In the genomic region with DNA sequence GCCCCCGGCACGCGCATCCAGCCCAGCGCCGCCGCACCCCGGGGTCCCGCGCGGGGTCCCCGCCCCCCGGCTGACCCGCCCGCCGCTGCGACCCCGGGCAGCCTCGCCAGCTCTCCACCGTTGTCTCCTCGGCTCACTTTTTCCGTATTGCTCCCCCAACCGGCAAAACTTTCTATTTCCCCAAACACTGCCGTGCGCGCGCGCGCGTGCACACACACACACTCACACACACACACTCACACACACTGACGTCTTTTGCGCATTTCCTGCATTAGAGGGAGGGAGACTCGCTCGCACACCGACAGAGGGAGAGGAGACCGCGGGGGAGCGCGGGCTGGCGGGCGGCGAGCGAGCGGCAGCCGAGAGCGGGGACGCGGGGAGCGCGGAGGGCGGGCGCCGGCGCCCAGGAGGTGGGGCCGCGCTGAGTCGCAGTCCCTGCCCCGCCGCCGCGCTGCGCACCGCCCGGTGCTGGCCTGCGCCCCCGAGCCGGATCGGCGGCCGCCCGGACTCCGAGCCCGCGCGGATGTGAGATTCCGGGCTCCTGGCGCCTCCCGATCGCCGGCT, we compare ENCODE assay signal across 1 cellular context.
TF ChIP-seq lines count a peak whose summit lies in the region.

No MANE protein-coding gene starts in this region.

TF ChIP-seq in HepG2, 621 proteins besides CTCF, POLR2A, EP300 and RAD21 (continued from another document and continues in another):
- TF ChIP-seq, protein P1, sequence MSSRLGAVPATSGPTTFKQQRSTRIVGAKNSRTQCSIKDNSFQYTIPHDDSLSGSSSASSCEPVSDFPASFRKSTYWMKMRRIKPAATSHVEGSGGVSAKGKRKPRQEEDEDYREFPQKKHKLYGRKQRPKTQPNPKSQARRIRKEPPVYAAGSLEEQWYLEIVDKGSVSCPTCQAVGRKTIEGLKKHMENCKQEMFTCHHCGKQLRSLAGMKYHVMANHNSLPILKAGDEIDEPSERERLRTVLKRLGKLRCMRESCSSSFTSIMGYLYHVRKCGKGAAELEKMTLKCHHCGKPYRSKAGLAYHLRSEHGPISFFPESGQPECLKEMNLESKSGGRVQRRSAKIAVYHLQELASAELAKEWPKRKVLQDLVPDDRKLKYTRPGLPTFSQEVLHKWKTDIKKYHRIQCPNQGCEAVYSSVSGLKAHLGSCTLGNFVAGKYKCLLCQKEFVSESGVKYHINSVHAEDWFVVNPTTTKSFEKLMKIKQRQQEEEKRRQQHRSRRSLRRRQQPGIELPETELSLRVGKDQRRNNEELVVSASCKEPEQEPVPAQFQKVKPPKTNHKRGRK (CRISPR knock-in tag; IDR thresholded peaks at IDR 0.05), result no peak
- TF ChIP-seq, protein P2, sequence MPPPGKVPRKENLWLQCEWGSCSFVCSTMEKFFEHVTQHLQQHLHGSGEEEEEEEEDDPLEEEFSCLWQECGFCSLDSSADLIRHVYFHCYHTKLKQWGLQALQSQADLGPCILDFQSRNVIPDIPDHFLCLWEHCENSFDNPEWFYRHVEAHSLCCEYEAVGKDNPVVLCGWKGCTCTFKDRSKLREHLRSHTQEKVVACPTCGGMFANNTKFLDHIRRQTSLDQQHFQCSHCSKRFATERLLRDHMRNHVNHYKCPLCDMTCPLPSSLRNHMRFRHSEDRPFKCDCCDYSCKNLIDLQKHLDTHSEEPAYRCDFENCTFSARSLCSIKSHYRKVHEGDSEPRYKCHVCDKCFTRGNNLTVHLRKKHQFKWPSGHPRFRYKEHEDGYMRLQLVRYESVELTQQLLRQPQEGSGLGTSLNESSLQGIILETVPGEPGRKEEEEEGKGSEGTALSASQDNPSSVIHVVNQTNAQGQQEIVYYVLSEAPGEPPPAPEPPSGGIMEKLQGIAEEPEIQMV (CRISPR knock-in tag; IDR thresholded peaks at IDR 0.05; ENCODE audit: low read depth), result peak; percentile 80; the same call in 1 of the 2 replicates
- TF ChIP-seq, protein P3, sequence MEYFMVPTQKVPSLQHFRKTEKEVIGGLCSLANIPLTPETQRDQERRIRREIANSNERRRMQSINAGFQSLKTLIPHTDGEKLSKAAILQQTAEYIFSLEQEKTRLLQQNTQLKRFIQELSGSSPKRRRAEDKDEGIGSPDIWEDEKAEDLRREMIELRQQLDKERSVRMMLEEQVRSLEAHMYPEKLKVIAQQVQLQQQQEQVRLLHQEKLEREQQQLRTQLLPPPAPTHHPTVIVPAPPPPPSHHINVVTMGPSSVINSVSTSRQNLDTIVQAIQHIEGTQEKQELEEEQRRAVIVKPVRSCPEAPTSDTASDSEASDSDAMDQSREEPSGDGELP (IDR thresholded peaks at IDR 0.05; ENCODE audit: borderline replicate concordance, low read depth), result no peak; the same call in 1 of the 2 replicates
- TF ChIP-seq ZBTB7A (CRISPR knock-in tag; IDR thresholded peaks at IDR 0.05), result peak; percentile 73; the same call in 1 of the 2 replicates
- no peak; the same call in 1 of the 2 replicates for TF ChIP-seq ZNF747 (CRISPR knock-in tag; IDR thresholded peaks at IDR 0.05; ENCODE audit: borderline replicate concordance)
- TF ChIP-seq, protein P4, sequence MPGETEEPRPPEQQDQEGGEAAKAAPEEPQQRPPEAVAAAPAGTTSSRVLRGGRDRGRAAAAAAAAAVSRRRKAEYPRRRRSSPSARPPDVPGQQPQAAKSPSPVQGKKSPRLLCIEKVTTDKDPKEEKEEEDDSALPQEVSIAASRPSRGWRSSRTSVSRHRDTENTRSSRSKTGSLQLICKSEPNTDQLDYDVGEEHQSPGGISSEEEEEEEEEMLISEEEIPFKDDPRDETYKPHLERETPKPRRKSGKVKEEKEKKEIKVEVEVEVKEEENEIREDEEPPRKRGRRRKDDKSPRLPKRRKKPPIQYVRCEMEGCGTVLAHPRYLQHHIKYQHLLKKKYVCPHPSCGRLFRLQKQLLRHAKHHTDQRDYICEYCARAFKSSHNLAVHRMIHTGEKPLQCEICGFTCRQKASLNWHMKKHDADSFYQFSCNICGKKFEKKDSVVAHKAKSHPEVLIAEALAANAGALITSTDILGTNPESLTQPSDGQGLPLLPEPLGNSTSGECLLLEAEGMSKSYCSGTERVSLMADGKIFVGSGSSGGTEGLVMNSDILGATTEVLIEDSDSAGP (CRISPR knock-in tag; IDR thresholded peaks at IDR 0.05; ENCODE audit: borderline replicate concordance), result no peak; the same call in 1 of the 2 replicates
- TF ChIP-seq ZNF619 (CRISPR knock-in tag; IDR thresholded peaks at IDR 0.05), result no peak
- peak; percentile 50; the same call in 1 of the 2 replicates for TF ChIP-seq HMG20B (CRISPR knock-in tag; conservative IDR thresholded peaks at IDR 0.05)
- TF ChIP-seq ZSCAN25 (CRISPR knock-in tag; IDR thresholded peaks at IDR 0.05), result no peak
- peak; percentile 80; the same call in 1 of the 2 replicates for TF ChIP-seq HOXA5 (CRISPR knock-in tag; IDR thresholded peaks at IDR 0.05)
- no peak for TF ChIP-seq ZNF451 (CRISPR knock-in tag; IDR thresholded peaks at IDR 0.05)
- TF ChIP-seq KDM3A (CRISPR knock-in tag; IDR thresholded peaks at IDR 0.05; ENCODE audit: low read depth), result peak; percentile 84; the same call in 1 of the 2 replicates
- no peak for TF ChIP-seq NR2F2 (IDR thresholded peaks at IDR 0.05; ENCODE audit: borderline replicate concordance, low read depth)
- TF ChIP-seq HNRNPK (IDR thresholded peaks at IDR 0.05; ENCODE audit: low read depth, low read length, poor library complexity, severe bottlenecking), result no peak
- no peak for TF ChIP-seq SRSF4 (IDR thresholded peaks at IDR 0.05; ENCODE audit: low read depth, low read length, poor library complexity, severe bottlenecking)
- peak; percentile 96; the same call in 1 of the 2 replicates for TF ChIP-seq PAX8 (CRISPR knock-in tag; IDR thresholded peaks at IDR 0.05; ENCODE audit: borderline replicate concordance)
- no peak for TF ChIP-seq PHF20 (CRISPR knock-in tag; IDR thresholded peaks at IDR 0.05)
- TF ChIP-seq HNF4A (CRISPR knock-in tag; IDR thresholded peaks at IDR 0.05), result peak; percentile 37; the same call in 1 of the 2 replicates
- TF ChIP-seq RFX3 (CRISPR knock-in tag; IDR thresholded peaks at IDR 0.05), result no peak
- TF ChIP-seq, protein P5, sequence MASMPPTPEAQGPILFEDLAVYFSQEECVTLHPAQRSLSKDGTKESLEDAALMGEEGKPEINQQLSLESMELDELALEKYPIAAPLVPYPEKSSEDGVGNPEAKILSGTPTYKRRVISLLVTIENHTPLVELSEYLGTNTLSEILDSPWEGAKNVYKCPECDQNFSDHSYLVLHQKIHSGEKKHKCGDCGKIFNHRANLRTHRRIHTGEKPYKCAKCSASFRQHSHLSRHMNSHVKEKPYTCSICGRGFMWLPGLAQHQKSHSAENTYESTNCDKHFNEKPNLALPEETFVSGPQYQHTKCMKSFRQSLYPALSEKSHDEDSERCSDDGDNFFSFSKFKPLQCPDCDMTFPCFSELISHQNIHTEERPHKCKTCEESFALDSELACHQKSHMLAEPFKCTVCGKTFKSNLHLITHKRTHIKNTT (CRISPR knock-in tag; IDR thresholded peaks at IDR 0.05), result no peak
- TF ChIP-seq ZNF225 (CRISPR knock-in tag; IDR thresholded peaks at IDR 0.05), result no peak
- TF ChIP-seq, protein P6, sequence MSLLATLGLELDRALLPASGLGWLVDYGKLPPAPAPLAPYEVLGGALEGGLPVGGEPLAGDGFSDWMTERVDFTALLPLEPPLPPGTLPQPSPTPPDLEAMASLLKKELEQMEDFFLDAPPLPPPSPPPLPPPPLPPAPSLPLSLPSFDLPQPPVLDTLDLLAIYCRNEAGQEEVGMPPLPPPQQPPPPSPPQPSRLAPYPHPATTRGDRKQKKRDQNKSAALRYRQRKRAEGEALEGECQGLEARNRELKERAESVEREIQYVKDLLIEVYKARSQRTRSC (CRISPR knock-in tag; IDR thresholded peaks at IDR 0.05; ENCODE audit: low read depth), result no peak
- peak; percentile 47; the same call in 1 of the 2 replicates for TF ChIP-seq ETV5 (CRISPR knock-in tag; IDR thresholded peaks at IDR 0.05; ENCODE audit: borderline replicate concordance)
- TF ChIP-seq MBNL3 (CRISPR knock-in tag; conservative IDR thresholded peaks at IDR 0.05), result no peak
- TF ChIP-seq MEIS2 (CRISPR knock-in tag; IDR thresholded peaks at IDR 0.05), result peak; percentile 75; the same call in 1 of the 2 replicates
- TF ChIP-seq CBX2 (IDR thresholded peaks at IDR 0.05; ENCODE audit: low read depth, low read length), result no peak
- TF ChIP-seq CBX2 (CRISPR knock-in tag; IDR thresholded peaks at IDR 0.05; ENCODE audit: low read depth), result no peak
- TF ChIP-seq ZNF724P (CRISPR knock-in tag; IDR thresholded peaks at IDR 0.05; ENCODE audit: borderline replicate concordance), result no peak
- TF ChIP-seq RXRB (CRISPR knock-in tag; IDR thresholded peaks at IDR 0.05; ENCODE audit: borderline replicate concordance), result peak; percentile 53; the same call in 1 of the 2 replicates
- TF ChIP-seq ZNF558 (CRISPR knock-in tag; IDR thresholded peaks at IDR 0.05; ENCODE audit: borderline replicate concordance), result peak; percentile 37; the same call in 1 of the 2 replicates
- peak; percentile 69; the same call in 1 of the 2 replicates for TF ChIP-seq ZNF331 (CRISPR knock-in tag; IDR thresholded peaks at IDR 0.05)
- TF ChIP-seq ZNF670 (CRISPR knock-in tag; IDR thresholded peaks at IDR 0.05; ENCODE audit: borderline replicate concordance), result peak; percentile 90
- TF ChIP-seq, protein P7, sequence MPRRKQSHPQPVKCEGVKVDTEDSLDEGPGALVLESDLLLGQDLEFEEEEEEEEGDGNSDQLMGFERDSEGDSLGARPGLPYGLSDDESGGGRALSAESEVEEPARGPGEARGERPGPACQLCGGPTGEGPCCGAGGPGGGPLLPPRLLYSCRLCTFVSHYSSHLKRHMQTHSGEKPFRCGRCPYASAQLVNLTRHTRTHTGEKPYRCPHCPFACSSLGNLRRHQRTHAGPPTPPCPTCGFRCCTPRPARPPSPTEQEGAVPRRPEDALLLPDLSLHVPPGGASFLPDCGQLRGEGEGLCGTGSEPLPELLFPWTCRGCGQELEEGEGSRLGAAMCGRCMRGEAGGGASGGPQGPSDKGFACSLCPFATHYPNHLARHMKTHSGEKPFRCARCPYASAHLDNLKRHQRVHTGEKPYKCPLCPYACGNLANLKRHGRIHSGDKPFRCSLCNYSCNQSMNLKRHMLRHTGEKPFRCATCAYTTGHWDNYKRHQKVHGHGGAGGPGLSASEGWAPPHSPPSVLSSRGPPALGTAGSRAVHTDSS (CRISPR knock-in tag; conservative IDR thresholded peaks at IDR 0.05), result no peak
- TF ChIP-seq ZFYVE20 (CRISPR knock-in tag; IDR thresholded peaks at IDR 0.05; ENCODE audit: borderline replicate concordance, low read depth), result no peak
- no peak for TF ChIP-seq SPEN (CRISPR knock-in tag; IDR thresholded peaks at IDR 0.05; ENCODE audit: low read depth)
- TF ChIP-seq ZFP41 (CRISPR knock-in tag; IDR thresholded peaks at IDR 0.05; ENCODE audit: borderline replicate concordance), result no peak
- no peak for TF ChIP-seq POLR2AphosphoS2 (IDR thresholded peaks at IDR 0.05; ENCODE audit: low read depth, low read length)
- no peak for TF ChIP-seq ZNF546 (CRISPR knock-in tag; conservative IDR thresholded peaks at IDR 0.05)
- peak; percentile 94 for TF ChIP-seq CBX5 (CRISPR knock-in tag; IDR thresholded peaks at IDR 0.05; ENCODE audit: borderline replicate concordance)
- TF ChIP-seq ZNF720 (CRISPR knock-in tag; IDR thresholded peaks at IDR 0.05), result no peak; the same call in 1 of the 2 replicates
- no peak for TF ChIP-seq ZBTB42 (CRISPR knock-in tag; IDR thresholded peaks at IDR 0.05)
- TF ChIP-seq AGO2 (optimal IDR thresholded peaks at IDR 0.05; ENCODE audit: low read depth, low read length), result no peak
- TF ChIP-seq NFRKB (IDR thresholded peaks at IDR 0.05), result no peak
- TF ChIP-seq NFYC (CRISPR knock-in tag; IDR thresholded peaks at IDR 0.05), result no peak
- TF ChIP-seq ZNF230 (CRISPR knock-in tag; IDR thresholded peaks at IDR 0.05), result peak; percentile 50; the same call in 1 of the 2 replicates
- TF ChIP-seq KAT2B (IDR thresholded peaks at IDR 0.05; ENCODE audit: borderline replicate concordance, low read depth, low read length), result no peak
- TF ChIP-seq, protein P8, sequence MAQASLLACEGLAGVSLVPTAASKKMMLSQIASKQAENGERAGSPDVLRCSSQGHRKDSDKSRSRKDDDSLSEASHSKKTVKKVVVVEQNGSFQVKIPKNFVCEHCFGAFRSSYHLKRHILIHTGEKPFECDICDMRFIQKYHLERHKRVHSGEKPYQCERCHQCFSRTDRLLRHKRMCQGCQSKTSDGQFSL (CRISPR knock-in tag; IDR thresholded peaks at IDR 0.05), result peak; percentile 83
- TF ChIP-seq ZFX (CRISPR knock-in tag; IDR thresholded peaks at IDR 0.05; ENCODE audit: low read depth), result peak; percentile 72; the same call in 1 of the 2 replicates
- TF ChIP-seq CREB1 (IDR thresholded peaks at IDR 0.05), result peak; percentile 84
- no peak; the same call in 1 of the 2 replicates for TF ChIP-seq CREB1 (CRISPR knock-in tag; IDR thresholded peaks at IDR 0.05)
- TF ChIP-seq ISX (CRISPR knock-in tag; conservative IDR thresholded peaks at IDR 0.05), result 0 out of 2 replicates have a peak, but pooled peaks have one; percentile 24
- TF ChIP-seq SMAD3 (CRISPR knock-in tag; IDR thresholded peaks at IDR 0.05), result peak; percentile 50; the same call in 1 of the 2 replicates
- no peak; the same call in 1 of the 2 replicates for TF ChIP-seq MIER3 (CRISPR knock-in tag; IDR thresholded peaks at IDR 0.05; ENCODE audit: borderline replicate concordance)
- TF ChIP-seq, protein P9, sequence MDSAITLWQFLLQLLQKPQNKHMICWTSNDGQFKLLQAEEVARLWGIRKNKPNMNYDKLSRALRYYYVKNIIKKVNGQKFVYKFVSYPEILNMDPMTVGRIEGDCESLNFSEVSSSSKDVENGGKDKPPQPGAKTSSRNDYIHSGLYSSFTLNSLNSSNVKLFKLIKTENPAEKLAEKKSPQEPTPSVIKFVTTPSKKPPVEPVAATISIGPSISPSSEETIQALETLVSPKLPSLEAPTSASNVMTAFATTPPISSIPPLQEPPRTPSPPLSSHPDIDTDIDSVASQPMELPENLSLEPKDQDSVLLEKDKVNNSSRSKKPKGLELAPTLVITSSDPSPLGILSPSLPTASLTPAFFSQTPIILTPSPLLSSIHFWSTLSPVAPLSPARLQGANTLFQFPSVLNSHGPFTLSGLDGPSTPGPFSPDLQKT (CRISPR knock-in tag; IDR thresholded peaks at IDR 0.05; ENCODE audit: borderline replicate concordance), result no peak
- TF ChIP-seq, protein P10, sequence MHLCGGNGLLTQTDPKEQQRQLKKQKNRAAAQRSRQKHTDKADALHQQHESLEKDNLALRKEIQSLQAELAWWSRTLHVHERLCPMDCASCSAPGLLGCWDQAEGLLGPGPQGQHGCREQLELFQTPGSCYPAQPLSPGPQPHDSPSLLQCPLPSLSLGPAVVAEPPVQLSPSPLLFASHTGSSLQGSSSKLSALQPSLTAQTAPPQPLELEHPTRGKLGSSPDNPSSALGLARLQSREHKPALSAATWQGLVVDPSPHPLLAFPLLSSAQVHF (CRISPR knock-in tag; IDR thresholded peaks at IDR 0.05), result peak; percentile 76; the same call in 1 of the 2 replicates
- TF ChIP-seq ELF1 (CRISPR knock-in tag; IDR thresholded peaks at IDR 0.05), result peak; percentile 74
- TF ChIP-seq FOXM1 (CRISPR knock-in tag; IDR thresholded peaks at IDR 0.05), result 0 out of 2 replicates have a peak, but pooled peaks have one; percentile 25
- TF ChIP-seq, protein P11, sequence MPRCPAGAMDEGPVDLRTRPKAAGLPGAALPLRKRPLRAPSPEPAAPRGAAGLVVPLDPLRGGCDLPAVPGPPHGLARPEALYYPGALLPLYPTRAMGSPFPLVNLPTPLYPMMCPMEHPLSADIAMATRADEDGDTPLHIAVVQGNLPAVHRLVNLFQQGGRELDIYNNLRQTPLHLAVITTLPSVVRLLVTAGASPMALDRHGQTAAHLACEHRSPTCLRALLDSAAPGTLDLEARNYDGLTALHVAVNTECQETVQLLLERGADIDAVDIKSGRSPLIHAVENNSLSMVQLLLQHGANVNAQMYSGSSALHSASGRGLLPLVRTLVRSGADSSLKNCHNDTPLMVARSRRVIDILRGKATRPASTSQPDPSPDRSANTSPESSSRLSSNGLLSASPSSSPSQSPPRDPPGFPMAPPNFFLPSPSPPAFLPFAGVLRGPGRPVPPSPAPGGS (CRISPR knock-in tag; IDR thresholded peaks at IDR 0.05), result no peak
- TF ChIP-seq FOXK2 (IDR thresholded peaks at IDR 0.05), result peak; percentile 59; the same call in 1 of the 2 replicates
